In genomic region chr10:72251635-72252034, GRCh38 we compare ENCODE assay signal across 1 cellular context.
TF ChIP-seq lines count a peak whose summit lies in the region.

No MANE protein-coding gene starts in this region.

TF ChIP-seq in HepG2, 621 proteins besides CTCF, POLR2A, EP300 and RAD21 (continued from another document):
- TF ChIP-seq PRMT3 (CRISPR knock-in tag; IDR thresholded peaks at IDR 0.05; ENCODE audit: borderline replicate concordance, low read depth) = no peak
- TF ChIP-seq MXD1 (CRISPR knock-in tag; IDR thresholded peaks at IDR 0.05) = no peak
- TF ChIP-seq ZNF20 (CRISPR knock-in tag; IDR thresholded peaks at IDR 0.05) = no peak
- TF ChIP-seq KAT8 (CRISPR knock-in tag; IDR thresholded peaks at IDR 0.05) = 0 out of 2 replicates have a peak, but pooled peaks have one; percentile 37
- TF ChIP-seq MLLT10 (CRISPR knock-in tag; IDR thresholded peaks at IDR 0.05) = no peak
- TF ChIP-seq KAT7 (CRISPR knock-in tag; IDR thresholded peaks at IDR 0.05; ENCODE audit: borderline replicate concordance) = no peak
- TF ChIP-seq TFE3 (CRISPR knock-in tag; IDR thresholded peaks at IDR 0.05) = 0 out of 2 replicates have a peak, but pooled peaks have one; percentile 37
